Comparison of ENCODE assay signal across 1 cellular context in genomic region chr9:125548141-125548540, GRCh38.
TF ChIP-seq lines count a peak whose summit lies in the region.

No MANE protein-coding gene starts in this region.

TF ChIP-seq in HepG2, 621 proteins besides CTCF, POLR2A, EP300 and RAD21 (continued from another document and continues in another):
- TF ChIP-seq MYPOP (CRISPR knock-in tag; IDR thresholded peaks at IDR 0.05): no peak
- TF ChIP-seq JUN (CRISPR knock-in tag; IDR thresholded peaks at IDR 0.05): 0 out of 2 replicates have a peak, but pooled peaks have one; percentile 34
- TF ChIP-seq TBX2 (CRISPR knock-in tag; IDR thresholded peaks at IDR 0.05; ENCODE audit: borderline replicate concordance): peak; percentile 95
- TF ChIP-seq IKZF5 (CRISPR knock-in tag; IDR thresholded peaks at IDR 0.05): peak; percentile 68; the same call in 1 of the 2 replicates
- TF ChIP-seq ZNF574 (CRISPR knock-in tag; IDR thresholded peaks at IDR 0.05): peak; percentile 62
- TF ChIP-seq ZNF484 (CRISPR knock-in tag; IDR thresholded peaks at IDR 0.05; ENCODE audit: borderline replicate concordance, low read depth): no peak
- no peak for TF ChIP-seq NONO (IDR thresholded peaks at IDR 0.05)
- no peak for TF ChIP-seq NONO (CRISPR knock-in tag; conservative IDR thresholded peaks at IDR 0.05)
- peak; percentile 38; the same call in 1 of the 2 replicates for TF ChIP-seq YEATS4 (CRISPR knock-in tag; IDR thresholded peaks at IDR 0.05; ENCODE audit: borderline replicate concordance)
- no peak for TF ChIP-seq TRIM22 (IDR thresholded peaks at IDR 0.05)
- 0 out of 2 replicates have a peak, but pooled peaks have one; percentile 39 for TF ChIP-seq ZGPAT (CRISPR knock-in tag; IDR thresholded peaks at IDR 0.05)
- TF ChIP-seq SNAPC2 (CRISPR knock-in tag; IDR thresholded peaks at IDR 0.05): no peak
- TF ChIP-seq MEF2D (CRISPR knock-in tag; IDR thresholded peaks at IDR 0.05): peak; percentile 73
- TF ChIP-seq HIVEP1 (CRISPR knock-in tag; IDR thresholded peaks at IDR 0.05): no peak
- TF ChIP-seq TFDP2 (CRISPR knock-in tag; IDR thresholded peaks at IDR 0.05): peak; percentile 23; the same call in 1 of the 2 replicates
- peak; percentile 84; the same call in 1 of the 2 replicates for TF ChIP-seq MLX (CRISPR knock-in tag; IDR thresholded peaks at IDR 0.05)
- peak; percentile 62; the same call in 1 of the 2 replicates for TF ChIP-seq MEIS1 (CRISPR knock-in tag; IDR thresholded peaks at IDR 0.05; ENCODE audit: borderline replicate concordance)
- TF ChIP-seq ZNF232 (CRISPR knock-in tag; IDR thresholded peaks at IDR 0.05; ENCODE audit: borderline replicate concordance): no peak; the same call in 1 of the 2 replicates
- peak; percentile 12; the same call in 1 of the 2 replicates for TF ChIP-seq STAG1 (CRISPR knock-in tag; IDR thresholded peaks at IDR 0.05)
- 0 out of 2 replicates have a peak, but pooled peaks have one; percentile 25 for TF ChIP-seq KLF9 (CRISPR knock-in tag; IDR thresholded peaks at IDR 0.05; ENCODE audit: low read depth)
- no peak for TF ChIP-seq SYNCRIP (IDR thresholded peaks at IDR 0.05; ENCODE audit: insufficient read depth, low read depth, low read length)
- TF ChIP-seq GFI1 (CRISPR knock-in tag; IDR thresholded peaks at IDR 0.05; ENCODE audit: borderline replicate concordance): peak; percentile 72; the same call in 1 of the 2 replicates
- TF ChIP-seq ZNF646 (CRISPR knock-in tag; IDR thresholded peaks at IDR 0.05): peak; percentile 56; the same call in 1 of the 2 replicates
- TF ChIP-seq MEIS2 (CRISPR knock-in tag; IDR thresholded peaks at IDR 0.05): peak; percentile 71
- TF ChIP-seq CHD2 (IDR thresholded peaks at IDR 0.05; ENCODE audit: low read depth, low read length): no peak
- TF ChIP-seq HNF4A (CRISPR knock-in tag; IDR thresholded peaks at IDR 0.05): peak; percentile 82
- peak in 1 of 2 experiments; percentile 49; a peak in 1 of 4 replicates for TF ChIP-seq NR2F1 (CRISPR knock-in tag; IDR thresholded peaks at IDR 0.05)
- TF ChIP-seq PATZ1 (CRISPR knock-in tag; IDR thresholded peaks at IDR 0.05): 0 out of 2 replicates have a peak, but pooled peaks have one; percentile 36
- TF ChIP-seq FOXA3 (CRISPR knock-in tag; IDR thresholded peaks at IDR 0.05): peak; percentile 96
- 0 out of 4 replicates have a peak, but pooled peaks of 1 of the 2 experiments have one; percentile 35 for TF ChIP-seq KLF16 (CRISPR knock-in tag; IDR thresholded peaks at IDR 0.05)
- no peak for TF ChIP-seq FOXC1 (CRISPR knock-in tag; IDR thresholded peaks at IDR 0.05; ENCODE audit: borderline replicate concordance)
- TF ChIP-seq MIXL1 (CRISPR knock-in tag; IDR thresholded peaks at IDR 0.05): peak; percentile 87
- no peak for TF ChIP-seq GMEB2 (CRISPR knock-in tag; IDR thresholded peaks at IDR 0.05; ENCODE audit: low read depth)
- no peak for TF ChIP-seq ZNF513 (CRISPR knock-in tag; conservative IDR thresholded peaks at IDR 0.05)
- TF ChIP-seq KAT7 (CRISPR knock-in tag; IDR thresholded peaks at IDR 0.05; ENCODE audit: borderline replicate concordance): 0 out of 2 replicates have a peak, but pooled peaks have one; percentile 54
